In genomic region chr7:151599401-151600227, GRCh38 we compare ENCODE assay signal across 10 cellular contexts.
DNase-seq lines count a peak whose midpoint lies in the region; ATAC-seq and TF ChIP-seq lines count a peak whose summit lies in the region.
"Had no signal": no experiment of that assay in that cellular context is flagged by ENCODE, and none has a peak within 500 bp of the region (broad histone marks: within the 10 kb centered on the region; RNA-seq: fewer than 3 reads in every experiment).

No MANE protein-coding gene starts in this region.

- no peak overlapping the region for H3K27ac Mint-ChIP-seq in GM23338

- no peaks in the 10 kb centered on the region for H3K27me3 ChIP-seq in GM23338 (ENCODE audit: insufficient read depth)
- H3K27me3 ChIP-seq in Karpas-422 (ENCODE audit: low read length): no peaks in the 10 kb centered on the region
- H3K27me3 ChIP-seq: neutrophil had no signal

- POLR2A ChIA-PET in AG04449 (lab: Yijun Ruan, JAX): interaction anchor here (0.7 to 0.8 kb wide), 2 partner anchors 128 to 153 kb away, joined by 3 to 4 read pairs; no protein-coding TSS in a partner anchor

- DNase-seq in AG04449 (ENCODE audit: low read depth, low spot score) (peak; percentile 80), NCI-H226 (peak; percentile 96), epithelial cell of proximal tubule (ENCODE audit: low read depth) (peak; percentile 87), myocyte (ENCODE audit: low read depth) (peak; percentile 92), GM23338 (ENCODE audit: low spot score) (no peak), Karpas-422 (no peak), NCI-H510A (lab: John Stamatoyannopoulos, UW) (no peak)
- DNase-seq: GF-D8 had no signal

- peaks cover 3% of the 10 kb centered on the region; the same call in 1 of the 3 replicates for H3K36me3 Mint-ChIP-seq in GM23338 (ENCODE audit: low read depth)

- H3K4me1 ChIP-seq in GM23338 (ENCODE audit: insufficient read depth) (no peaks in the 10 kb centered on the region), Karpas-422 (ENCODE audit: low read length) (no peaks in the 10 kb centered on the region)

- peaks cover 3% of the 10 kb centered on the region for H3K27me3 Mint-ChIP-seq in GM23338 (ENCODE audit: insufficient read depth, low read depth, poor library complexity)

- H3K4me3 ChIP-seq in AG04449 (ENCODE audit: low read depth, low read length) (peak overlapping the region; percentile 7; the same call in 1 of the 2 replicates), epithelial cell of proximal tubule (ENCODE audit: low read depth, low read length) (no peak overlapping the region), GM23338 (no peak overlapping the region), Karpas-422 (ENCODE audit: low read length) (no peak overlapping the region)

- H3K4me3 Mint-ChIP-seq in GM23338: no peak overlapping the region

- no peaks in the 10 kb centered on the region for H3K36me3 ChIP-seq in GM23338 (ENCODE audit: insufficient read depth)
- H3K36me3 ChIP-seq in Karpas-422 (ENCODE audit: insufficient read depth, low read length): no peaks in the 10 kb centered on the region
- H3K36me3 ChIP-seq: neutrophil had no signal

- no peaks in the 10 kb centered on the region for H3K9me3 ChIP-seq in Karpas-422 (ENCODE audit: low read length)
- H3K9me3 ChIP-seq: neutrophil had no signal

- no peak for TF ChIP-seq CTCF in AG04449 (IDR thresholded peaks at IDR 0.05; ENCODE audit: insufficient read depth, low read length, missing control alignments)
- TF ChIP-seq CTCF in epithelial cell of proximal tubule (conservative IDR thresholded peaks at IDR 0.05; ENCODE audit: low read depth, low read length): peak; percentile 8
- no peak for TF ChIP-seq CTCF in GM23338 (conservative IDR thresholded peaks at IDR 0.05; ENCODE audit: low read depth in 2 of 2)

- CTCF ChIA-PET in AG04449 (lab: Yijun Ruan, JAX): interaction anchor here (0.9 to 2.2 kb wide), 13 partner anchors 7 to 158 kb away, joined by 3 to 22 read pairs (median 3); no protein-coding TSS in a partner anchor

- H3K9me2 ChIP-seq in GM23338 (ENCODE audit: insufficient read depth): no peaks in the 10 kb centered on the region
- H3K9me2 ChIP-seq in Karpas-422 (replicated peaks; ENCODE audit: insufficient read depth, low read length): no peaks in the 10 kb centered on the region

- ATAC-seq in GM23338: no peak; the same call in 2 of the 3 replicates
- no peak for ATAC-seq in HG03457 (IDR thresholded peaks at IDR 0.05; ENCODE audit: unreplicated experiment)

- peaks cover 4% of the 10 kb centered on the region for H3K4me1 Mint-ChIP-seq in GM23338

- H4K20me1 ChIP-seq in GM23338 (replicated peaks; ENCODE audit: insufficient read depth): 0 out of 2 replicates have a peak, but pooled peaks cover 5% of the 10 kb centered on the region
- H4K20me1 ChIP-seq in Karpas-422 (ENCODE audit: insufficient read depth, low read depth, low read length): no peaks in the 10 kb centered on the region

- H2AFZ ChIP-seq in GM23338: no peak overlapping the region
- no peak overlapping the region for H2AFZ ChIP-seq in Karpas-422 (ENCODE audit: low read length)

- 0 out of 2 replicates have a peak, but pooled peaks cover 8% of the 10 kb centered on the region for H3K79me2 ChIP-seq in GM23338 (replicated peaks; ENCODE audit: insufficient read depth)
- no peaks in the 10 kb centered on the region for H3K79me2 ChIP-seq in Karpas-422 (ENCODE audit: low read length)

- no peaks in the 10 kb centered on the region for H3K9me3 Mint-ChIP-seq in GM23338

- no peak overlapping the region for H3K27ac ChIP-seq in GM23338 (ENCODE audit: low read depth)
- no peak overlapping the region for H3K27ac ChIP-seq in Karpas-422 (ENCODE audit: low read length)
- H3K27ac ChIP-seq: neutrophil had no signal

- H3K9ac ChIP-seq in Karpas-422 (ENCODE audit: low read length): no peak overlapping the region

- H3K4me2 ChIP-seq in GM23338 (no peak overlapping the region), Karpas-422 (ENCODE audit: low read depth, low read length, poor library complexity, severe bottlenecking) (no peak overlapping the region)

- H3F3A ChIP-seq in GM23338 (replicated peaks; ENCODE audit: low read depth): no peaks in the 10 kb centered on the region

TF ChIP-seq in GM23338, 12 proteins besides CTCF, POLR2A, EP300 and RAD21:
- no peak for TF ChIP-seq ZNF462 (CRISPR knock-in tag; IDR thresholded peaks at IDR 0.05)
- no peak for TF ChIP-seq STAT1 (IDR thresholded peaks at IDR 0.05; ENCODE audit: unreplicated experiment)
- no peak for TF ChIP-seq ZNF331 (CRISPR knock-in tag; IDR thresholded peaks at IDR 0.05; ENCODE audit: low read depth)
- no peak for TF ChIP-seq JUNB (IDR thresholded peaks at IDR 0.05; ENCODE audit: unreplicated experiment)
- no peak for TF ChIP-seq EZH2 (IDR thresholded peaks at IDR 0.05; ENCODE audit: low read depth, unreplicated experiment)
- no peak for TF ChIP-seq NANOG (IDR thresholded peaks at IDR 0.05; ENCODE audit: borderline replicate concordance)
- no peak for TF ChIP-seq POLR2AphosphoS5 (IDR thresholded peaks at IDR 0.05; ENCODE audit: low read depth)

Comparison
In these comparisons a context has a peak if more than half of its experiments do, and no peak if none do; other contexts are left out.
1. DNase-seq: peak in AG04449 (single experiment), NCI-H226 (single experiment), epithelial cell of proximal tubule (single experiment) and myocyte (single experiment); none in GM23338 (single experiment), Karpas-422 (single experiment) and NCI-H510A (single experiment).